Comparison of ENCODE assay signal across 1 cellular context in the genomic region with DNA sequence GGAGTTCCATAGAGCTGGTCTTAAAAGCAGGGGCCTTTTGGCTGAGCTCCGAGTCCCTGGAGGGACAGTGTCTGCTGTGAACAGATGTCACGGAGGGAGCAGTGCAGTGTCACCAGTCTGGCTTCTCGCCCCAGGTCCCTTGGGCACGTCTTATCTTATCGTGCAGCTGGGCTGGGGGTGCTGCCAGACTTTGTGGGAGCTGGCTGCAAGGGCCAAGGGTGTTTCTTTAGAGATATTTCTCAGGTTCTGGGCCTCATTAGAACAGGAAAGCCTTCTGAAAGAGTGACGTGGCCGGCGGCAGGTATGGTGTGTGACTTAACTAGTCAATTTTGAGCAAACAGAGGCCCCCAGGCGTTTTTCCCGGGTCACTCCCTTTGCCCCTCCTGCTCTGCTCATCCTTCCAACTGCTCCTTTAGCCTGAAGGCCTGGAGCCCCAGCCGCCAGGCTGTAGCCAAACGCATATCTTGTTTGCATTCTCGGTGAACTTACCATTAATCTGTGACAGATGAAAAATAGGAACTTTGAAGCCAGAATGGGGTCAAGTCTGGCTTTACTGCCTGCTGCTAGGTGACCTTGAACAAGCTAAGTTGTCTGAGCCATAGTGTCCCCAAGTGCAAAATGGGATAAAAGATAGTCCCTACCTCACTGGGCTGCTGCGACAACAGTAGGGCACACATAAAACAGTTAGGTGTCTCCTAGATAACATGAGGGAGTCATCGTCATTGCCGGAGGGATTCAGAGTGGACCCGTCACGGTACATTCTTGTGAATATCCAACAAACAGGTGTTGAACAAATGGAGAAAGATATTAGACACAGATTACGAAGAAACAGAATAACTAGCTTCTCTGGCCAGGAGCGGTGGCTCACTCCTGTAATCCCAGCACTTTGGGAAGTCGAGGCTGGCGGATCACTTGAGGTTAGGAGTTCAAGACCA.
TF ChIP-seq lines count a peak whose summit lies in the region.

No MANE protein-coding gene starts in this region.

TF ChIP-seq in K562, 482 proteins besides CTCF, POLR2A, EP300 and RAD21 (continued from another document and continues in another):
- TF ChIP-seq ZNF3 (CRISPR knock-in tag; IDR thresholded peaks at IDR 0.05) (no peak), BRCA1 (IDR thresholded peaks at IDR 0.05) (no peak), BRCA1 (CRISPR knock-in tag; IDR thresholded peaks at IDR 0.05) (no peak), CREM (IDR thresholded peaks at IDR 0.05; ENCODE audit: low read depth) (peak; percentile 86), ZNF764 (CRISPR knock-in tag; IDR thresholded peaks at IDR 0.05; ENCODE audit: low read depth) (no peak), THRAP3 (IDR thresholded peaks at IDR 0.05; ENCODE audit: borderline replicate concordance) (no peak), GABPA (tag; conservative IDR thresholded peaks at IDR 0.05; ENCODE audit: low read depth) (peak; percentile 40; the same call in 1 of the 2 replicates), MAFF (IDR thresholded peaks at IDR 0.05; ENCODE audit: low read length) (0 out of 2 replicates have a peak, but pooled peaks have one; percentile 8), TGIF2 (CRISPR knock-in tag; IDR thresholded peaks at IDR 0.05) (no peak), ZNF311 (CRISPR knock-in tag; IDR thresholded peaks at IDR 0.05) (no peak), FOSL1 (tag; conservative IDR thresholded peaks at IDR 0.05) (peak; percentile 81), GTF2E2 (tag; IDR thresholded peaks at IDR 0.05) (no peak), POLR2AphosphoS2 (IDR thresholded peaks at IDR 0.05; ENCODE audit: low read length) (no peak), MCM2 (IDR thresholded peaks at IDR 0.05; ENCODE audit: low read depth) (no peak), MEIS2 (IDR thresholded peaks at IDR 0.05; ENCODE audit: partially characterized antibody) (peak; percentile 47), ZC3H4 (CRISPR knock-in tag; IDR thresholded peaks at IDR 0.05; ENCODE audit: borderline replicate concordance) (no peak), HDAC2 (IDR thresholded peaks at IDR 0.05) (peak; percentile 40; the same call in 1 of the 2 replicates), BCOR (IDR thresholded peaks at IDR 0.05) (peak; percentile 86), ERF (CRISPR knock-in tag; IDR thresholded peaks at IDR 0.05) (0 out of 2 replicates have a peak, but pooled peaks have one; percentile 71), NR4A1 (CRISPR knock-in tag; IDR thresholded peaks at IDR 0.05) (no peak), NR4A1 (tag; IDR thresholded peaks at IDR 0.05) (peak; percentile 68; the same call in 1 of the 2 replicates), NR1H2 (CRISPR knock-in tag; IDR thresholded peaks at IDR 0.05) (no peak), IRF2 (CRISPR knock-in tag; IDR thresholded peaks at IDR 0.05) (no peak), HNRNPL (IDR thresholded peaks at IDR 0.05; ENCODE audit: low read depth, low read length) (no peak), SLC30A9 (CRISPR knock-in tag; IDR thresholded peaks at IDR 0.05) (no peak), ZNF431 (CRISPR knock-in tag; IDR thresholded peaks at IDR 0.05) (no peak), SMAD4 (CRISPR knock-in tag; conservative IDR thresholded peaks at IDR 0.05) (peak; percentile 99), POLR3A (IDR thresholded peaks at IDR 0.05; ENCODE audit: borderline replicate concordance, extremely low read depth, insufficient read depth, insufficient read length) (no peak), HDGF (IDR thresholded peaks at IDR 0.05) (no peak), HDAC1 (IDR thresholded peaks at IDR 0.05) (peak in 1 of 2 experiments; percentile 68; a peak in 2 of 4 replicates), ZNF780A (CRISPR knock-in tag; IDR thresholded peaks at IDR 0.05) (no peak), KDM5B (IDR thresholded peaks at IDR 0.05; ENCODE audit: insufficient replicate concordance, low read depth, low read length) (no peak), SMAD2 (IDR thresholded peaks at IDR 0.05; ENCODE audit: low read depth, low read length) (no peak), ZNF507 (tag; conservative IDR thresholded peaks at IDR 0.05) (no peak), RBBP5 (IDR thresholded peaks at IDR 0.05; ENCODE audit: borderline replicate concordance, insufficient read depth, low read length, poor library complexity, severe bottlenecking) (peak; percentile 84), U2AF1 (optimal IDR thresholded peaks at IDR 0.05; ENCODE audit: low read depth, low read length) (no peak), FOXJ3 (CRISPR knock-in tag; IDR thresholded peaks at IDR 0.05) (no peak), ZNF766 (CRISPR knock-in tag; conservative IDR thresholded peaks at IDR 0.05) (peak; percentile 90), BDP1 (IDR thresholded peaks at IDR 0.05; ENCODE audit: insufficient read depth, insufficient read length) (no peak), CBX5 (IDR thresholded peaks at IDR 0.05; ENCODE audit: borderline replicate concordance, low read depth) (0 out of 2 replicates have a peak, but pooled peaks have one; percentile 25), KLF1 (tag; IDR thresholded peaks at IDR 0.05) (no peak), NR3C1 (CRISPR knock-in tag; IDR thresholded peaks at IDR 0.05) (no peak), ZNF75A (CRISPR knock-in tag; IDR thresholded peaks at IDR 0.05) (no peak)
- TF ChIP-seq, protein P1, sequence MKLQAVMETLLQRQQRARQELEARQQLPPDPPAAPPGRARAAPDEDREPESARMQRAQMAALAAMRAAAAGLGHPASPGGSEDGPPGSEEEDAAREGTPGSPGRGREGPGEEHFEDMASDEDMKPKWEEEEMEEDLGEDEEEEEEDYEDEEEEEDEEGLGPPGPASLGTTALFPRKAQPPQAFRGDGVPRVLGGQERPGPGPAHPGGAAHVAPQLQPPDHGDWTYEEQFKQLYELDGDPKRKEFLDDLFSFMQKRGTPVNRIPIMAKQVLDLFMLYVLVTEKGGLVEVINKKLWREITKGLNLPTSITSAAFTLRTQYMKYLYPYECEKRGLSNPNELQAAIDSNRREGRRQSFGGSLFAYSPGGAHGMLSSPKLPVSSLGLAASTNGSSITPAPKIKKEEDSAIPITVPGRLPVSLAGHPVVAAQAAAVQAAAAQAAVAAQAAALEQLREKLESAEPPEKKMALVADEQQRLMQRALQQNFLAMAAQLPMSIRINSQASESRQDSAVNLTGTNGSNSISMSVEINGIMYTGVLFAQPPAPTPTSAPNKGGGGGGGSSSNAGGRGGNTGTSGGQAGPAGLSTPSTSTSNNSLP (IDR thresholded peaks at IDR 0.05; ENCODE audit: borderline replicate concordance, low read depth, low read length) = no peak
- TF ChIP-seq, protein P2, sequence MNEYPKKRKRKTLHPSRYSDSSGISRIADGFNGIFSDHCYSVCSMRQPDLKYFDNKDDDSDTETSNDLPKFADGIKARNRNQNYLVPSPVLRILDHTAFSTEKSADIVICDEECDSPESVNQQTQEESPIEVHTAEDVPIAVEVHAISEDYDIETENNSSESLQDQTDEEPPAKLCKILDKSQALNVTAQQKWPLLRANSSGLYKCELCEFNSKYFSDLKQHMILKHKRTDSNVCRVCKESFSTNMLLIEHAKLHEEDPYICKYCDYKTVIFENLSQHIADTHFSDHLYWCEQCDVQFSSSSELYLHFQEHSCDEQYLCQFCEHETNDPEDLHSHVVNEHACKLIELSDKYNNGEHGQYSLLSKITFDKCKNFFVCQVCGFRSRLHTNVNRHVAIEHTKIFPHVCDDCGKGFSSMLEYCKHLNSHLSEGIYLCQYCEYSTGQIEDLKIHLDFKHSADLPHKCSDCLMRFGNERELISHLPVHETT (CRISPR knock-in tag; conservative IDR thresholded peaks at IDR 0.05 in 1 of 2, IDR thresholded peaks at IDR 0.05 in 1 of 2) = peak in 1 of 2 experiments; percentile 90; a peak in 2 of 4 replicates
- TF ChIP-seq, protein P3, sequence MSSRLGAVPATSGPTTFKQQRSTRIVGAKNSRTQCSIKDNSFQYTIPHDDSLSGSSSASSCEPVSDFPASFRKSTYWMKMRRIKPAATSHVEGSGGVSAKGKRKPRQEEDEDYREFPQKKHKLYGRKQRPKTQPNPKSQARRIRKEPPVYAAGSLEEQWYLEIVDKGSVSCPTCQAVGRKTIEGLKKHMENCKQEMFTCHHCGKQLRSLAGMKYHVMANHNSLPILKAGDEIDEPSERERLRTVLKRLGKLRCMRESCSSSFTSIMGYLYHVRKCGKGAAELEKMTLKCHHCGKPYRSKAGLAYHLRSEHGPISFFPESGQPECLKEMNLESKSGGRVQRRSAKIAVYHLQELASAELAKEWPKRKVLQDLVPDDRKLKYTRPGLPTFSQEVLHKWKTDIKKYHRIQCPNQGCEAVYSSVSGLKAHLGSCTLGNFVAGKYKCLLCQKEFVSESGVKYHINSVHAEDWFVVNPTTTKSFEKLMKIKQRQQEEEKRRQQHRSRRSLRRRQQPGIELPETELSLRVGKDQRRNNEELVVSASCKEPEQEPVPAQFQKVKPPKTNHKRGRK (tag; IDR thresholded peaks at IDR 0.05) = no peak
- TF ChIP-seq, protein P4, sequence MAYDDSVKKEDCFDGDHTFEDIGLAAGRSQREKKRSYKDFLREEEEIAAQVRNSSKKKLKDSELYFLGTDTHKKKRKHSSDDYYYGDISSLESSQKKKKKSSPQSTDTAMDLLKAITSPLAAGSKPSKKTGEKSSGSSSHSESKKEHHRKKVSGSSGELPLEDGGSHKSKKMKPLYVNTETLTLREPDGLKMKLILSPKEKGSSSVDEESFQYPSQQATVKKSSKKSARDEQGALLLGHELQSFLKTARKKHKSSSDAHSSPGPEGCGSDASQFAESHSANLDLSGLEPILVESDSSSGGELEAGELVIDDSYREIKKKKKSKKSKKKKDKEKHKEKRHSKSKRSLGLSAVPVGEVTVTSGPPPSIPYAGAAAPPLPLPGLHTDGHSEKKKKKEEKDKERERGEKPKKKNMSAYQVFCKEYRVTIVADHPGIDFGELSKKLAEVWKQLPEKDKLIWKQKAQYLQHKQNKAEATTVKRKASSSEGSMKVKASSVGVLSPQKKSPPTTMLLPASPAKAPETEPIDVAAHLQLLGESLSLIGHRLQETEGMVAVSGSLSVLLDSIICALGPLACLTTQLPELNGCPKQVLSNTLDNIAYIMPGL (CRISPR knock-in tag; IDR thresholded peaks at IDR 0.05) = no peak
- TF ChIP-seq, protein P5, sequence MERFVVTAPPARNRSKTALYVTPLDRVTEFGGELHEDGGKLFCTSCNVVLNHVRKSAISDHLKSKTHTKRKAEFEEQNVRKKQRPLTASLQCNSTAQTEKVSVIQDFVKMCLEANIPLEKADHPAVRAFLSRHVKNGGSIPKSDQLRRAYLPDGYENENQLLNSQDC (CRISPR knock-in tag; IDR thresholded peaks at IDR 0.05) = no peak
- TF ChIP-seq, protein P6, sequence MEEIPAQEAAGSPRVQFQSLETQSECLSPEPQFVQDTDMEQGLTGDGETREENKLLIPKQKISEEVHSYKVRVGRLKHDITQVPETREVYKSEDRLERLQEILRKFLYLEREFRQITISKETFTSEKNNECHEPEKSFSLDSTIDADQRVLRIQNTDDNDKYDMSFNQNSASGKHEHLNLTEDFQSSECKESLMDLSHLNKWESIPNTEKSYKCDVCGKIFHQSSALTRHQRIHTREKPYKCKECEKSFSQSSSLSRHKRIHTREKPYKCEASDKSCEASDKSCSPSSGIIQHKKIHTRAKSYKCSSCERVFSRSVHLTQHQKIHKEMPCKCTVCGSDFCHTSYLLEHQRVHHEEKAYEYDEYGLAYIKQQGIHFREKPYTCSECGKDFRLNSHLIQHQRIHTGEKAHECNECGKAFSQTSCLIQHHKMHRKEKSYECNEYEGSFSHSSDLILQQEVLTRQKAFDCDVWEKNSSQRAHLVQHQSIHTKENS (CRISPR knock-in tag; IDR thresholded peaks at IDR 0.05) = no peak
- TF ChIP-seq, protein P7, sequence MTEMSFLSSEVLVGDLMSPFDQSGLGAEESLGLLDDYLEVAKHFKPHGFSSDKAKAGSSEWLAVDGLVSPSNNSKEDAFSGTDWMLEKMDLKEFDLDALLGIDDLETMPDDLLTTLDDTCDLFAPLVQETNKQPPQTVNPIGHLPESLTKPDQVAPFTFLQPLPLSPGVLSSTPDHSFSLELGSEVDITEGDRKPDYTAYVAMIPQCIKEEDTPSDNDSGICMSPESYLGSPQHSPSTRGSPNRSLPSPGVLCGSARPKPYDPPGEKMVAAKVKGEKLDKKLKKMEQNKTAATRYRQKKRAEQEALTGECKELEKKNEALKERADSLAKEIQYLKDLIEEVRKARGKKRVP (CRISPR knock-in tag; IDR thresholded peaks at IDR 0.05) = peak; percentile 63; the same call in 1 of the 2 replicates
- TF ChIP-seq, protein P8, sequence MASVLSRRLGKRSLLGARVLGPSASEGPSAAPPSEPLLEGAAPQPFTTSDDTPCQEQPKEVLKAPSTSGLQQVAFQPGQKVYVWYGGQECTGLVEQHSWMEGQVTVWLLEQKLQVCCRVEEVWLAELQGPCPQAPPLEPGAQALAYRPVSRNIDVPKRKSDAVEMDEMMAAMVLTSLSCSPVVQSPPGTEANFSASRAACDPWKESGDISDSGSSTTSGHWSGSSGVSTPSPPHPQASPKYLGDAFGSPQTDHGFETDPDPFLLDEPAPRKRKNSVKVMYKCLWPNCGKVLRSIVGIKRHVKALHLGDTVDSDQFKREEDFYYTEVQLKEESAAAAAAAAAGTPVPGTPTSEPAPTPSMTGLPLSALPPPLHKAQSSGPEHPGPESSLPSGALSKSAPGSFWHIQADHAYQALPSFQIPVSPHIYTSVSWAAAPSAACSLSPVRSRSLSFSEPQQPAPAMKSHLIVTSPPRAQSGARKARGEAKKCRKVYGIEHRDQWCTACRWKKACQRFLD (CRISPR knock-in tag; IDR thresholded peaks at IDR 0.05) = peak; percentile 95
- TF ChIP-seq, protein P9, sequence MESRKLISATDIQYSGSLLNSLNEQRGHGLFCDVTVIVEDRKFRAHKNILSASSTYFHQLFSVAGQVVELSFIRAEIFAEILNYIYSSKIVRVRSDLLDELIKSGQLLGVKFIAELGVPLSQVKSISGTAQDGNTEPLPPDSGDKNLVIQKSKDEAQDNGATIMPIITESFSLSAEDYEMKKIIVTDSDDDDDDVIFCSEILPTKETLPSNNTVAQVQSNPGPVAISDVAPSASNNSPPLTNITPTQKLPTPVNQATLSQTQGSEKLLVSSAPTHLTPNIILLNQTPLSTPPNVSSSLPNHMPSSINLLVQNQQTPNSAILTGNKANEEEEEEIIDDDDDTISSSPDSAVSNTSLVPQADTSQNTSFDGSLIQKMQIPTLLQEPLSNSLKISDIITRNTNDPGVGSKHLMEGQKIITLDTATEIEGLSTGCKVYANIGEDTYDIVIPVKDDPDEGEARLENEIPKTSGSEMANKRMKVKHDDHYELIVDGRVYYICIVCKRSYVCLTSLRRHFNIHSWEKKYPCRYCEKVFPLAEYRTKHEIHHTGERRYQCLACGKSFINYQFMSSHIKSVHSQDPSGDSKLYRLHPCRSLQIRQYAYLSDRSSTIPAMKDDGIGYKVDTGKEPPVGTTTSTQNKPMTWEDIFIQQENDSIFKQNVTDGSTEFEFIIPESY (CRISPR knock-in tag; IDR thresholded peaks at IDR 0.05) = peak; percentile 64; the same call in 1 of the 2 replicates
- TF ChIP-seq, protein P10, sequence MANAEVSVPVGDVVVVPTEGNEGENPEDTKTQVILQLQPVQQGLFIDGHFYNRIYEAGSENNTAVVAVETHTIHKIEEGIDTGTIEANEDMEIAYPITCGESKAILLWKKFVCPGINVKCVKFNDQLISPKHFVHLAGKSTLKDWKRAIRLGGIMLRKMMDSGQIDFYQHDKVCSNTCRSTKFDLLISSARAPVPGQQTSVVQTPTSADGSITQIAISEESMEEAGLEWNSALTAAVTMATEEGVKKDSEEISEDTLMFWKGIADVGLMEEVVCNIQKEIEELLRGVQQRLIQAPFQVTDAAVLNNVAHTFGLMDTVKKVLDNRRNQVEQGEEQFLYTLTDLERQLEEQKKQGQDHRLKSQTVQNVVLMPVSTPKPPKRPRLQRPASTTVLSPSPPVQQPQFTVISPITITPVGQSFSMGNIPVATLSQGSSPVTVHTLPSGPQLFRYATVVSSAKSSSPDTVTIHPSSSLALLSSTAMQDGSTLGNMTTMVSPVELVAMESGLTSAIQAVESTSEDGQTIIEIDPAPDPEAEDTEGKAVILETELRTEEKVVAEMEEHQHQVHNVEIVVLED (CRISPR knock-in tag; IDR thresholded peaks at IDR 0.05) = no peak
